ENCODE assay signal across 2 cellular contexts in genomic region chr1:167887187-167887586, GRCh38. TPM values are rescaled to one million over a fixed set of nuclear protein-coding genes. Genes with fewer than 3 reads are reported as not detected.
"Had no signal": no experiment of that assay in that cellular context is flagged by ENCODE, and none has a peak within 500 bp of the region (broad histone marks: within the 10 kb centered on the region; RNA-seq: fewer than 3 reads in every experiment).

No MANE protein-coding gene starts in this region.

RNA-seq across cellular contexts. Expression of gene ADCY10, which starts 26.7 kb away (rescaled TPM):
- total RNA-seq: HT-29, HT1080 had no signal
